ENCODE assay signal across 1 cellular context in genomic region chr2:78546843-78547242, GRCh38.
TF ChIP-seq lines count a peak whose summit lies in the region.

No MANE protein-coding gene starts in this region.

TF ChIP-seq in HepG2, 621 proteins besides CTCF, POLR2A, EP300 and RAD21 (continued from another document):
- no peak for TF ChIP-seq SNAPC4 (CRISPR knock-in tag; IDR thresholded peaks at IDR 0.05)
- no peak for TF ChIP-seq ZBTB37 (CRISPR knock-in tag; IDR thresholded peaks at IDR 0.05)
- no peak for TF ChIP-seq ZFX (CRISPR knock-in tag; IDR thresholded peaks at IDR 0.05; ENCODE audit: low read depth)
- TF ChIP-seq FOXP1 (IDR thresholded peaks at IDR 0.05): no peak
- no peak for TF ChIP-seq FOXP1 (CRISPR knock-in tag; IDR thresholded peaks at IDR 0.05)
- TF ChIP-seq WIZ (CRISPR knock-in tag; IDR thresholded peaks at IDR 0.05): peak; percentile 61; the same call in 1 of the 2 replicates
- no peak for TF ChIP-seq MED8 (CRISPR knock-in tag; IDR thresholded peaks at IDR 0.05; ENCODE audit: insufficient replicate concordance)
- no peak for TF ChIP-seq FOXA1 (IDR thresholded peaks at IDR 0.05)
- peak; percentile 27; the same call in 1 of the 2 replicates for TF ChIP-seq FOXA1 (CRISPR knock-in tag; IDR thresholded peaks at IDR 0.05)
- TF ChIP-seq KIAA2018 (CRISPR knock-in tag; IDR thresholded peaks at IDR 0.05; ENCODE audit: borderline replicate concordance): no peak
- peak; percentile 89; the same call in 1 of the 2 replicates for TF ChIP-seq ZNF292 (CRISPR knock-in tag; IDR thresholded peaks at IDR 0.05; ENCODE audit: borderline replicate concordance, low read depth)
- TF ChIP-seq ZNF768 (CRISPR knock-in tag; IDR thresholded peaks at IDR 0.05): no peak
- TF ChIP-seq ZNF280B (CRISPR knock-in tag; IDR thresholded peaks at IDR 0.05; ENCODE audit: borderline replicate concordance): peak; percentile 63; the same call in 1 of the 2 replicates
- no peak for TF ChIP-seq SP1 (IDR thresholded peaks at IDR 0.05)
- no peak for TF ChIP-seq SP1 (CRISPR knock-in tag; IDR thresholded peaks at IDR 0.05)
- TF ChIP-seq GABPB1 (CRISPR knock-in tag; IDR thresholded peaks at IDR 0.05): peak; percentile 61
